In the genomic region with DNA sequence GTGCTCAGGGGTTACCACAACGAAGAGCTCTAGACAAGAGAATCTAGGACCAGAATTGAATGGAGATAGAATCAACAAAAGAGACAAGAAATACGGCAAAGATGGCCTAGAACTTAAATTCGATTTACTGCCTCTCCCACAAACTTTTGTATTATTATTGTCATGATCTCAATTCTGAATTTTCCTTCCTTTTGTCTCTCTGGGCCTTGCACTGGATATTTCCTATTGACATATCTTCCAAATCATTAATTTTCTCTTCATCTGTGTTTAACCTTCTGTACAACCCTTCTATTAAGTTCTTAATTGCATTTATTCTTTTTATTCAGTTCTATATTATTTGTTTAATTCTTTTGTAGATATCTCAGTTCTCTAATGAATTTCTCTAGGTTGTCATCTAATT, we compare ENCODE assay signal across 4 cellular contexts.
TF ChIP-seq lines count a peak whose summit lies in the region.

No MANE protein-coding gene starts in this region.

TF ChIP-seq in SK-N-SH treated with all-trans-retinoic acid at 6 μM for 48 hours, 23 proteins besides CTCF, POLR2A, EP300 and RAD21:
- TF ChIP-seq ZFP30 (CRISPR knock-in tag; IDR thresholded peaks at IDR 0.05) (peak; percentile 94), RARB (CRISPR knock-in tag; IDR thresholded peaks at IDR 0.05) (no peak)

TF ChIP-seq in SK-N-SH, 30 proteins besides CTCF, POLR2A, EP300 and RAD21 (continues in another document):
- TF ChIP-seq, protein P1, sequence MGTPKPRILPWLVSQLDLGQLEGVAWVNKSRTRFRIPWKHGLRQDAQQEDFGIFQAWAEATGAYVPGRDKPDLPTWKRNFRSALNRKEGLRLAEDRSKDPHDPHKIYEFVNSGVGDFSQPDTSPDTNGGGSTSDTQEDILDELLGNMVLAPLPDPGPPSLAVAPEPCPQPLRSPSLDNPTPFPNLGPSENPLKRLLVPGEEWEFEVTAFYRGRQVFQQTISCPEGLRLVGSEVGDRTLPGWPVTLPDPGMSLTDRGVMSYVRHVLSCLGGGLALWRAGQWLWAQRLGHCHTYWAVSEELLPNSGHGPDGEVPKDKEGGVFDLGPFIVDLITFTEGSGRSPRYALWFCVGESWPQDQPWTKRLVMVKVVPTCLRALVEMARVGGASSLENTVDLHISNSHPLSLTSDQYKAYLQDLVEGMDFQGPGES (IDR thresholded peaks at IDR 0.05; ENCODE audit: low read depth, low read length): no peak
- TF ChIP-seq, protein P2, sequence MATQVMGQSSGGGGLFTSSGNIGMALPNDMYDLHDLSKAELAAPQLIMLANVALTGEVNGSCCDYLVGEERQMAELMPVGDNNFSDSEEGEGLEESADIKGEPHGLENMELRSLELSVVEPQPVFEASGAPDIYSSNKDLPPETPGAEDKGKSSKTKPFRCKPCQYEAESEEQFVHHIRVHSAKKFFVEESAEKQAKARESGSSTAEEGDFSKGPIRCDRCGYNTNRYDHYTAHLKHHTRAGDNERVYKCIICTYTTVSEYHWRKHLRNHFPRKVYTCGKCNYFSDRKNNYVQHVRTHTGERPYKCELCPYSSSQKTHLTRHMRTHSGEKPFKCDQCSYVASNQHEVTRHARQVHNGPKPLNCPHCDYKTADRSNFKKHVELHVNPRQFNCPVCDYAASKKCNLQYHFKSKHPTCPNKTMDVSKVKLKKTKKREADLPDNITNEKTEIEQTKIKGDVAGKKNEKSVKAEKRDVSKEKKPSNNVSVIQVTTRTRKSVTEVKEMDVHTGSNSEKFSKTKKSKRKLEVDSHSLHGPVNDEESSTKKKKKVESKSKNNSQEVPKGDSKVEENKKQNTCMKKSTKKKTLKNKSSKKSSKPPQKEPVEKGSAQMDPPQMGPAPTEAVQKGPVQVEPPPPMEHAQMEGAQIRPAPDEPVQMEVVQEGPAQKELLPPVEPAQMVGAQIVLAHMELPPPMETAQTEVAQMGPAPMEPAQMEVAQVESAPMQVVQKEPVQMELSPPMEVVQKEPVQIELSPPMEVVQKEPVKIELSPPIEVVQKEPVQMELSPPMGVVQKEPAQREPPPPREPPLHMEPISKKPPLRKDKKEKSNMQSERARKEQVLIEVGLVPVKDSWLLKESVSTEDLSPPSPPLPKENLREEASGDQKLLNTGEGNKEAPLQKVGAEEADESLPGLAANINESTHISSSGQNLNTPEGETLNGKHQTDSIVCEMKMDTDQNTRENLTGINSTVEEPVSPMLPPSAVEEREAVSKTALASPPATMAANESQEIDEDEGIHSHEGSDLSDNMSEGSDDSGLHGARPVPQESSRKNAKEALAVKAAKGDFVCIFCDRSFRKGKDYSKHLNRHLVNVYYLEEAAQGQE (IDR thresholded peaks at IDR 0.05; ENCODE audit: low read depth, low read length): no peak
- TF ChIP-seq MEF2A (IDR thresholded peaks at IDR 0.05; ENCODE audit: borderline replicate concordance, low read depth) (no peak), TEAD4 (IDR thresholded peaks at IDR 0.05; ENCODE audit: borderline replicate concordance, insufficient read depth) (no peak), RFX5 (IDR thresholded peaks at IDR 0.05; ENCODE audit: low read length) (no peak), YY1 (IDR thresholded peaks at IDR 0.05; ENCODE audit: low read depth) (no peak), RCOR1 (IDR thresholded peaks at IDR 0.05; ENCODE audit: low read length) (no peak), GATA2 (CRISPR knock-in tag; IDR thresholded peaks at IDR 0.05) (no peak), JUND (IDR thresholded peaks at IDR 0.05) (no peak)
- TF ChIP-seq, protein P3, sequence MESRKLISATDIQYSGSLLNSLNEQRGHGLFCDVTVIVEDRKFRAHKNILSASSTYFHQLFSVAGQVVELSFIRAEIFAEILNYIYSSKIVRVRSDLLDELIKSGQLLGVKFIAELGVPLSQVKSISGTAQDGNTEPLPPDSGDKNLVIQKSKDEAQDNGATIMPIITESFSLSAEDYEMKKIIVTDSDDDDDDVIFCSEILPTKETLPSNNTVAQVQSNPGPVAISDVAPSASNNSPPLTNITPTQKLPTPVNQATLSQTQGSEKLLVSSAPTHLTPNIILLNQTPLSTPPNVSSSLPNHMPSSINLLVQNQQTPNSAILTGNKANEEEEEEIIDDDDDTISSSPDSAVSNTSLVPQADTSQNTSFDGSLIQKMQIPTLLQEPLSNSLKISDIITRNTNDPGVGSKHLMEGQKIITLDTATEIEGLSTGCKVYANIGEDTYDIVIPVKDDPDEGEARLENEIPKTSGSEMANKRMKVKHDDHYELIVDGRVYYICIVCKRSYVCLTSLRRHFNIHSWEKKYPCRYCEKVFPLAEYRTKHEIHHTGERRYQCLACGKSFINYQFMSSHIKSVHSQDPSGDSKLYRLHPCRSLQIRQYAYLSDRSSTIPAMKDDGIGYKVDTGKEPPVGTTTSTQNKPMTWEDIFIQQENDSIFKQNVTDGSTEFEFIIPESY (IDR thresholded peaks at IDR 0.05; ENCODE audit: borderline replicate concordance, low read depth): no peak
- TF ChIP-seq, protein P4, sequence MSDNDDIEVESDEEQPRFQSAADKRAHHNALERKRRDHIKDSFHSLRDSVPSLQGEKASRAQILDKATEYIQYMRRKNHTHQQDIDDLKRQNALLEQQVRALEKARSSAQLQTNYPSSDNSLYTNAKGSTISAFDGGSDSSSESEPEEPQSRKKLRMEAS (IDR thresholded peaks at IDR 0.05; ENCODE audit: low read depth): no peak

TF ChIP-seq in HEK293, 187 proteins besides CTCF, POLR2A, EP300 and RAD21:
- TF ChIP-seq ZNF302 (tag by site-specific recombination; IDR thresholded peaks at IDR 0.05; ENCODE audit: low read depth) (no peak), SETDB1 (IDR thresholded peaks at IDR 0.05; ENCODE audit: insufficient read length, low read length) (peak; percentile 59), ZNF324 (tag by site-specific recombination; IDR thresholded peaks at IDR 0.05) (no peak), ZNF664 (tag by site-specific recombination; IDR thresholded peaks at IDR 0.05) (no peak), ZNF114 (tag by site-specific recombination; IDR thresholded peaks at IDR 0.05) (no peak), ZNF571 (tag by site-specific recombination; IDR thresholded peaks at IDR 0.05) (no peak), ZNF341 (tag by site-specific recombination; IDR thresholded peaks at IDR 0.05; ENCODE audit: low read depth) (no peak)

TF ChIP-seq in K562, 482 proteins besides CTCF, POLR2A, EP300 and RAD21 (continues in another document):
- TF ChIP-seq, protein P5, sequence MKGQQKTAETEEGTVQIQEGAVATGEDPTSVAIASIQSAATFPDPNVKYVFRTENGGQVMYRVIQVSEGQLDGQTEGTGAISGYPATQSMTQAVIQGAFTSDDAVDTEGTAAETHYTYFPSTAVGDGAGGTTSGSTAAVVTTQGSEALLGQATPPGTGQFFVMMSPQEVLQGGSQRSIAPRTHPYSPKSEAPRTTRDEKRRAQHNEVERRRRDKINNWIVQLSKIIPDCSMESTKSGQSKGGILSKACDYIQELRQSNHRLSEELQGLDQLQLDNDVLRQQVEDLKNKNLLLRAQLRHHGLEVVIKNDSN (CRISPR knock-in tag; IDR thresholded peaks at IDR 0.05): no peak
- TF ChIP-seq CBFA2T2 (conservative IDR thresholded peaks at IDR 0.05) (no peak), RBM25 (IDR thresholded peaks at IDR 0.05; ENCODE audit: low read depth, low read length, severe bottlenecking) (peak; percentile 96), MAZ (CRISPR knock-in tag; conservative IDR thresholded peaks at IDR 0.05 in 1 of 2, IDR thresholded peaks at IDR 0.05 in 1 of 2) (no peak), HDAC8 (tag; IDR thresholded peaks at IDR 0.05) (no peak), SMARCA5 (IDR thresholded peaks at IDR 0.05) (peak; percentile 70; the same call in 1 of the 2 replicates), TCFL5 (CRISPR knock-in tag; conservative IDR thresholded peaks at IDR 0.05) (no peak), TGIF2 (CRISPR knock-in tag; IDR thresholded peaks at IDR 0.05) (no peak), NRF1 (conservative IDR thresholded peaks at IDR 0.05 in 1 of 2, IDR thresholded peaks at IDR 0.05 in 1 of 2) (no peak), ERF (CRISPR knock-in tag; IDR thresholded peaks at IDR 0.05) (no peak), PML (IDR thresholded peaks at IDR 0.05; ENCODE audit: low read length) (no peak), ZNF41 (CRISPR knock-in tag; conservative IDR thresholded peaks at IDR 0.05) (no peak), PHF21A (IDR thresholded peaks at IDR 0.05; ENCODE audit: borderline replicate concordance, low read depth) (no peak), TOE1 (IDR thresholded peaks at IDR 0.05; ENCODE audit: borderline replicate concordance) (no peak), TOE1 (CRISPR knock-in tag; IDR thresholded peaks at IDR 0.05; ENCODE audit: borderline replicate concordance, low read depth) (no peak), TRIM28 (IDR thresholded peaks at IDR 0.05) (peak; percentile 65; the same call in 1 of the 2 replicates), ZNF121 (CRISPR knock-in tag; conservative IDR thresholded peaks at IDR 0.05) (no peak), HLTF (IDR thresholded peaks at IDR 0.05) (no peak), PHTF2 (CRISPR knock-in tag; IDR thresholded peaks at IDR 0.05) (no peak), ADNP (tag; IDR thresholded peaks at IDR 0.05) (peak; percentile 61; the same call in 1 of the 2 replicates), NFRKB (IDR thresholded peaks at IDR 0.05; ENCODE audit: low read depth) (no peak), EWSR1 (IDR thresholded peaks at IDR 0.05; ENCODE audit: borderline replicate concordance, low read depth, partially characterized antibody) (no peak), YY1 (IDR thresholded peaks at IDR 0.05; ENCODE audit: borderline replicate concordance in 1 of 3, control insufficient read depth in 1 of 3, extremely low read depth in 1 of 3, insufficient read depth in 3 of 3, insufficient read length in 1 of 3, insufficient replicate concordance in 2 of 3, low read depth in 1 of 3, low read length in 2 of 3) (no peak), NFIX (CRISPR knock-in tag; IDR thresholded peaks at IDR 0.05; ENCODE audit: low read depth) (no peak)
- TF ChIP-seq, protein P6, sequence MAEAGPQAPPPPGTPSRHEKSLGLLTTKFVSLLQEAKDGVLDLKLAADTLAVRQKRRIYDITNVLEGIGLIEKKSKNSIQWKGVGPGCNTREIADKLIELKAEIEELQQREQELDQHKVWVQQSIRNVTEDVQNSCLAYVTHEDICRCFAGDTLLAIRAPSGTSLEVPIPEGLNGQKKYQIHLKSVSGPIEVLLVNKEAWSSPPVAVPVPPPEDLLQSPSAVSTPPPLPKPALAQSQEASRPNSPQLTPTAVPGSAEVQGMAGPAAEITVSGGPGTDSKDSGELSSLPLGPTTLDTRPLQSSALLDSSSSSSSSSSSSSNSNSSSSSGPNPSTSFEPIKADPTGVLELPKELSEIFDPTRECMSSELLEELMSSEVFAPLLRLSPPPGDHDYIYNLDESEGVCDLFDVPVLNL (CRISPR knock-in tag; IDR thresholded peaks at IDR 0.05; ENCODE audit: low read depth): no peak
- TF ChIP-seq, protein P7, sequence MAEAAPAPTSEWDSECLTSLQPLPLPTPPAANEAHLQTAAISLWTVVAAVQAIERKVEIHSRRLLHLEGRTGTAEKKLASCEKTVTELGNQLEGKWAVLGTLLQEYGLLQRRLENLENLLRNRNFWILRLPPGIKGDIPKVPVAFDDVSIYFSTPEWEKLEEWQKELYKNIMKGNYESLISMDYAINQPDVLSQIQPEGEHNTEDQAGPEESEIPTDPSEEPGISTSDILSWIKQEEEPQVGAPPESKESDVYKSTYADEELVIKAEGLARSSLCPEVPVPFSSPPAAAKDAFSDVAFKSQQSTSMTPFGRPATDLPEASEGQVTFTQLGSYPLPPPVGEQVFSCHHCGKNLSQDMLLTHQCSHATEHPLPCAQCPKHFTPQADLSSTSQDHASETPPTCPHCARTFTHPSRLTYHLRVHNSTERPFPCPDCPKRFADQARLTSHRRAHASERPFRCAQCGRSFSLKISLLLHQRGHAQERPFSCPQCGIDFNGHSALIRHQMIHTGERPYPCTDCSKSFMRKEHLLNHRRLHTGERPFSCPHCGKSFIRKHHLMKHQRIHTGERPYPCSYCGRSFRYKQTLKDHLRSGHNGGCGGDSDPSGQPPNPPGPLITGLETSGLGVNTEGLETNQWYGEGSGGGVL (CRISPR knock-in tag; IDR thresholded peaks at IDR 0.05): no peak
- TF ChIP-seq, protein P8, sequence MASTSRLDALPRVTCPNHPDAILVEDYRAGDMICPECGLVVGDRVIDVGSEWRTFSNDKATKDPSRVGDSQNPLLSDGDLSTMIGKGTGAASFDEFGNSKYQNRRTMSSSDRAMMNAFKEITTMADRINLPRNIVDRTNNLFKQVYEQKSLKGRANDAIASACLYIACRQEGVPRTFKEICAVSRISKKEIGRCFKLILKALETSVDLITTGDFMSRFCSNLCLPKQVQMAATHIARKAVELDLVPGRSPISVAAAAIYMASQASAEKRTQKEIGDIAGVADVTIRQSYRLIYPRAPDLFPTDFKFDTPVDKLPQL (IDR thresholded peaks at IDR 0.05; ENCODE audit: extremely low read depth, insufficient read length): no peak
- TF ChIP-seq, protein P9, sequence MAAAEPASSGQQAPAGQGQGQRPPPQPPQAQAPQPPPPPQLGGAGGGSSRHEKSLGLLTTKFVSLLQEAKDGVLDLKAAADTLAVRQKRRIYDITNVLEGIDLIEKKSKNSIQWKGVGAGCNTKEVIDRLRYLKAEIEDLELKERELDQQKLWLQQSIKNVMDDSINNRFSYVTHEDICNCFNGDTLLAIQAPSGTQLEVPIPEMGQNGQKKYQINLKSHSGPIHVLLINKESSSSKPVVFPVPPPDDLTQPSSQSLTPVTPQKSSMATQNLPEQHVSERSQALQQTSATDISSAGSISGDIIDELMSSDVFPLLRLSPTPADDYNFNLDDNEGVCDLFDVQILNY (CRISPR knock-in tag; IDR thresholded peaks at IDR 0.05): no peak
- TF ChIP-seq, protein P10, sequence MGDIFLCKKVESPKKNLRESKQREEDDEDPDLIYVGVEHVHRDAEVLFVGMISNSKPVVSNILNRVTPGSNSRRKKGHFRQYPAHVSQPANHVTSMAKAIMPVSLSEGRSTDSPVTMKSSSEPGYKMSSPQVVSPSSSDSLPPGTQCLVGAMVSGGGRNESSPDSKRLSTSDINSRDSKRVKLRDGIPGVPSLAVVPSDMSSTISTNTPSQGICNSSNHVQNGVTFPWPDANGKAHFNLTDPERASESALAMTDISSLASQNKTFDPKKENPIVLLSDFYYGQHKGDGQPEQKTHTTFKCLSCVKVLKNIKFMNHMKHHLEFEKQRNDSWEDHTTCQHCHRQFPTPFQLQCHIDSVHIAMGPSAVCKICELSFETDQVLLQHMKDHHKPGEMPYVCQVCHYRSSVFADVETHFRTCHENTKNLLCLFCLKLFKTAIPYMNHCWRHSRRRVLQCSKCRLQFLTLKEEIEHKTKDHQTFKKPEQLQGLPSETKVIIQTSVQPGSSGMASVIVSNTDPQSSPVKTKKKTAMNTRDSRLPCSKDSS (IDR thresholded peaks at IDR 0.05; ENCODE audit: low read depth, partially characterized antibody): peak; percentile 59
